ENCODE assay signal across 1 cellular context in the genomic region with DNA sequence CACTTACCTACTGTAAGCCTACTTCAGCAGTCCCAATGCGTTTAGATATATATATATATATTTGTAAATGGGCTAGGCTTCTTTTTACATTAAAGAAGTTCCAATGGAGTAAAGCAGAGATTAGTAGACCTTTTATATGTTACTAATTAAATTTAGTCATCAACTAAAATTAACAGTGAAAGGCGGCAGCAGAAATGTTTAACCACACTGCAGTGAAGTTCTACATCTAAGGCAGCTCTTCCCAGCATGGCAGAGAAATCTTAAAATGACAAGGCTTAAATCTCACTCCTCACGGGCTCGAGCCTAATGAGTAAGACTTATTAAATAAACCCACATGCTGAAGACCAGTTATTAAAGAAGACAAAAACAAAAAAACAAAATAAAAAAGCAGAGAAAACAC.
TF ChIP-seq lines count a peak whose summit lies in the region.

No MANE protein-coding gene starts in this region.

TF ChIP-seq in A549, 52 proteins besides CTCF, POLR2A, EP300 and RAD21 (continued from another document):
- TF ChIP-seq, protein P1, sequence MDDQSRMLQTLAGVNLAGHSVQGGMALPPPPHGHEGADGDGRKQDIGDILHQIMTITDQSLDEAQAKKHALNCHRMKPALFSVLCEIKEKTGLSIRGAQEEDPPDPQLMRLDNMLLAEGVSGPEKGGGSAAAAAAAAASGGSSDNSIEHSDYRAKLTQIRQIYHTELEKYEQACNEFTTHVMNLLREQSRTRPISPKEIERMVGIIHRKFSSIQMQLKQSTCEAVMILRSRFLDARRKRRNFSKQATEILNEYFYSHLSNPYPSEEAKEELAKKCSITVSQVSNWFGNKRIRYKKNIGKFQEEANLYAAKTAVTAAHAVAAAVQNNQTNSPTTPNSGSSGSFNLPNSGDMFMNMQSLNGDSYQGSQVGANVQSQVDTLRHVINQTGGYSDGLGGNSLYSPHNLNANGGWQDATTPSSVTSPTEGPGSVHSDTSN (IDR thresholded peaks at IDR 0.05) = no peak
- no peak for TF ChIP-seq TFCP2L1 (CRISPR knock-in tag; IDR thresholded peaks at IDR 0.05)
